Comparison of ENCODE assay signal across 1 cellular context in the genomic region with DNA sequence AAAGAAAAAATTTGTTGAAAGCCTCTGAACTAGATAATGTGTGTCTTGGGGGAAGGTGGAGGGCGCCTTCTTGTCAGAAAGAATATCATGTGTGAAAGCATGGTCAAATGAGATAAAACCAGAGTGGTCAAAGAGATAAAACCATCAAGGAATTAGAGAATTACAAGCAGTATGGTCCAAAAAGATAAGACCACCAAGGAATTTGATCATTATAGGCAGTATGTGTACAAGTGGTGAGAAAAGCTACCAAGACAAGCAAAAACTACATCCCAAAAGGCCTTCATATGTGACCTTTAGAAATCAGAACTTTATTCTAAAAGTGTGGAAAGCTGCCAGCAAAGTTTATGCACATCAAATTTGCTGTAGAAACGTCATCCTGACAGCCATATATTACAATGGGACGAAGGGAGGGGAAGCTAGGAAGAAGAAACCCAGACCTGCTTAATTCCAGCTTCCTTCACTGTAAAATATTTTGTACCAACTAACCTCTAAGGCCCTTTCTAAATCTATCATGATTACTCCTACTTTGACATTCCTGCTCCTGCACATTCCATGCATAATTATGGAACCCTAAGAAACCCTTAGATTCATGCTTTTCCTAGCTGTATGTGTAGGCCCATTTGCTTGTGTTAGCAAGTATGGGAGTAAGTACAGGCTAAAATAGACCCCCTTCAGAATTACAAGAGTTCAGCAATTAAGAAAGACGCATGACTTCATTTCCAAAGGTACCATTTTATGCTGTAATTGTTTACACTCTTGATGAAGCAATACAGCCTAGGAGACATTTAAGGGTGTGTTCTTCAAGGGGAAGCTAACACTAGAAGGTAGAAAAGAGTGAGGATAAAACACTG.
TF ChIP-seq lines count a peak whose summit lies in the region.

No MANE protein-coding gene starts in this region.

TF ChIP-seq in H1, 55 proteins besides CTCF, POLR2A, EP300 and RAD21:
- TF ChIP-seq EZH2 (IDR thresholded peaks at IDR 0.05; ENCODE audit: low read depth, low read length, severe bottlenecking) (no peak), CEBPB (IDR thresholded peaks at IDR 0.05; ENCODE audit: low read depth, low read length) (peak; percentile 44; the same call in 1 of the 2 replicates)
